ENCODE assay signal across 15 cellular contexts in genomic region chr11:16114978-16115871, GRCh38.
"Had no signal": no experiment of that assay in that cellular context is flagged by ENCODE, and none has a peak within 500 bp of the region (broad histone marks: within the 10 kb centered on the region; RNA-seq: fewer than 3 reads in every experiment).

No MANE protein-coding gene starts in this region.

- DNase-seq: activated CD4-positive, alpha-beta memory T cell treated with anti-CD3 and anti-CD28 coated beads, Interleukin-2, amount 10 ng/mL, durations not matched to agents 7 days and 5 days; activated CD4-positive, alpha-beta T cell treated with anti-CD3 and anti-CD28 coated beads for 48 hours; activated CD4-positive, CD25-positive, alpha-beta regulatory T cell; activated CD8-positive, alpha-beta memory T cell treated with anti-CD3 and anti-CD28 coated beads, Interleukin-2, amount 10 ng/mL, durations not matched to agents 7 days and 5 days; amniotic stem cell; dermis blood vessel endothelial cell; effector memory CD4-positive, alpha-beta T cell; hippocampal formation; left lung; stimulated activated naive CD8-positive, alpha-beta T cell treated with anti-CD3 and anti-CD28 coated beads, Interleukin-15, Interleukin-2, amounts not matched to agents 100 U/mL and 50 U/mL, for 24 hours; trophoblast cell had no signal

- H3K9me3 ChIP-seq: esophagus muscularis mucosa, left lung had no signal

- H3K27ac ChIP-seq: cardiac muscle cell, esophagus muscularis mucosa, left lung, neural progenitor cell had no signal

- H3K4me1 ChIP-seq: left lung had no signal

- H3K9ac ChIP-seq: neural progenitor cell had no signal

- H3K36me3 ChIP-seq: cardiac muscle cell, esophagus muscularis mucosa, left lung, neural progenitor cell had no signal

- FAIRE-seq: endothelial cell of umbilical vein had no signal

- H3K4me3 ChIP-seq: cardiac muscle cell, esophagus muscularis mucosa, left lung, neural progenitor cell had no signal

- ATAC-seq: activated CD8-positive, alpha-beta memory T cell treated with anti-CD3 and anti-CD28 coated beads, Interleukin-2, amount 10 ng/mL, durations not matched to agents 7 days and 5 days; left lung; stimulated activated naive CD8-positive, alpha-beta T cell treated with anti-CD3 and anti-CD28 coated beads, Interleukin-15, Interleukin-2, amounts not matched to agents 100 U/mL and 50 U/mL, for 24 hours had no signal

- H3K27me3 ChIP-seq: esophagus muscularis mucosa, left lung, neural progenitor cell had no signal
